In genomic region chr2:177251165-177251542, GRCh38 we compare ENCODE assay signal across 1 cellular context.
TF ChIP-seq lines count a peak whose summit lies in the region.

No MANE protein-coding gene starts in this region.

TF ChIP-seq in GM23338, 12 proteins besides CTCF, POLR2A, EP300 and RAD21 (continued from another document):
- TF ChIP-seq ETS1 (IDR thresholded peaks at IDR 0.05) (no peak), ZNF331 (CRISPR knock-in tag; IDR thresholded peaks at IDR 0.05; ENCODE audit: low read depth) (no peak), NANOG (IDR thresholded peaks at IDR 0.05; ENCODE audit: borderline replicate concordance) (no peak), ZNF462 (CRISPR knock-in tag; IDR thresholded peaks at IDR 0.05) (no peak)
